In the genomic region with DNA sequence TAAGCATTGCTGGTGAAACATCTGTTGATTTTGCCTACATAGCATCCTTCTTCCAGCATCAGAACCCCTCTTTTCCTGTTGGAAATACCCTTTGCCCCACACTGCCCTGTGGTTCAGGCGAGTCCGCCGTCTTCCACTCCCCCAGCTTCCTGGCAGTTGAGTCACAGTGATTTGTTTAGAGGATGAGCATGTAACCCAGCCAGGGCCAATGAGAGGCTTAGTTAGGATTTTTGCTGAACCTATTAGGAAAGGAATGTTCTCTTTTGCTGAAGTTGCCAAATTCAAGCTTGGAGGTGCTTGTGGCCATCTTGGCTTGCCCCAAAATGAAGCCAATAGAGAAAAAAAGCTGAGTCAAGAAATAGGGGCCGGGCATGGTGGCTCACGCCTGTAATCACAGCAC, we compare ENCODE assay signal across 27 cellular contexts. TPM values are rescaled to one million over a fixed set of nuclear protein-coding genes. Genes with fewer than 3 reads are reported as not detected.
DNase-seq lines count a peak whose midpoint lies in the region; ATAC-seq and TF ChIP-seq lines count a peak whose summit lies in the region.
"Had no signal": no experiment of that assay in that cellular context is flagged by ENCODE, and none has a peak within 500 bp of the region (broad histone marks: within the 10 kb centered on the region; RNA-seq: fewer than 3 reads in every experiment).

No MANE protein-coding gene starts in this region.

- H3K23ac ChIP-seq in H9 (ENCODE audit: insufficient read length, low read depth, low read length) = no peak overlapping the region

- H2BK120ac ChIP-seq in H9 (ENCODE audit: low read depth, low read length, poor library complexity, severe bottlenecking) = no peak overlapping the region

- H3K18ac ChIP-seq in H9 (ENCODE audit: insufficient read length, low read depth, low read length) = no peak overlapping the region

- H4K20me1 ChIP-seq in H9 (ENCODE audit: control insufficient read depth, insufficient read depth, insufficient read length) = no peaks in the 10 kb centered on the region

- H3K4ac ChIP-seq in H9 (ENCODE audit: low read depth, low read length) = no peak overlapping the region

- DNase-seq in stimulated activated naive CD8-positive, alpha-beta T cell treated with anti-CD3 and anti-CD28 coated beads, Interleukin-15, Interleukin-2, amounts not matched to agents 100 U/mL and 50 U/mL, for 24 hours = no peak
- DNase-seq in stimulated activated naive CD8-positive, alpha-beta T cell treated with anti-CD3 and anti-CD28 coated beads, Interleukin-15, amount 100 ng/mL, for 72 hours = no peak
- peak; percentile 42 for DNase-seq in RPMI7951 (ENCODE audit: low read depth)
- peak; percentile 25 for DNase-seq in fibroblast of mammary gland (ENCODE audit: low read depth)
- DNase-seq in H9 = no peak
- no peak for DNase-seq in NCI-H2196 treated with DMSO at 0.1 percent for 48 hours (lab: John Stamatoyannopoulos, UW; ENCODE audit: unreplicated experiment)
- no peak for DNase-seq in left colon
- no peak for DNase-seq in SW480 (ENCODE audit: low spot score)
- DNase-seq: activated gamma-delta T cell; C1 segment of cervical spinal cord; Calu3; effector memory CD8-positive, alpha-beta T cell; H7; Kasumi-1; NCI-H1105; NCI-H1930; NCI-H345; NCI-H748 treated with DMSO at 0.1 percent for 48 hours; SK-N-SH; stimulated activated CD4-positive, alpha-beta T cell treated with anti-CD3 and anti-CD28 coated beads, Interleukin-4, amount 100 ng/mL, for 24 hours; stimulated activated naive CD4-positive, alpha-beta T cell had no signal

- no peak overlapping the region for H3K9ac ChIP-seq in H9 (ENCODE audit: extremely low read depth, insufficient read length, low read length)
- H3K9ac ChIP-seq: SK-N-SH had no signal

- no peak overlapping the region for H3K4me3 Mint-ChIP-seq in stimulated activated naive CD8-positive, alpha-beta T cell treated with anti-CD3 and anti-CD28 coated beads, Interleukin-15, amount 100 ng/mL, for 72 hours
- H3K4me3 Mint-ChIP-seq in H9 = no peak overlapping the region
- H3K4me3 Mint-ChIP-seq: effector memory CD8-positive, alpha-beta T cell; memory B cell; T-helper 2 cell treated with Interferon-gamma antibody and Interleukin-4, amounts not matched to agents 5 μg/mL and 100 μg/mL, for 36 hours; WTC11 had no signal

- H3K4me3 ChIP-seq in fibroblast of mammary gland (ENCODE audit: control insufficient read depth, low read depth, low read length) = no peak overlapping the region
- H3K4me3 ChIP-seq: esophagus muscularis mucosa, thoracic aorta, vagina had no signal

- H3K27me3 Mint-ChIP-seq in stimulated activated naive CD8-positive, alpha-beta T cell treated with anti-CD3 and anti-CD28 coated beads, Interleukin-15, amount 100 ng/mL, for 72 hours = peaks cover 50% of the 10 kb centered on the region
- peaks cover 59% of the 10 kb centered on the region for H3K27me3 Mint-ChIP-seq in H9 (ENCODE audit: low read depth)

- H3K4me1 Mint-ChIP-seq in stimulated activated naive CD8-positive, alpha-beta T cell treated with anti-CD3 and anti-CD28 coated beads, Interleukin-15, amount 100 ng/mL, for 72 hours = peaks cover 14% of the 10 kb centered on the region
- H3K4me1 Mint-ChIP-seq in H9 = peaks cover 15 to 30% of the 10 kb centered on the region in 2 experiments

- H2BK5ac ChIP-seq in H9 (ENCODE audit: insufficient read length, low read length) = no peak overlapping the region

- peaks cover 5% of the 10 kb centered on the region for H3K23me2 ChIP-seq in H9 (ENCODE audit: insufficient read length, low read depth, low read length, poor library complexity, severe bottlenecking)

- no peak overlapping the region for H3K27ac Mint-ChIP-seq in stimulated activated naive CD8-positive, alpha-beta T cell treated with anti-CD3 and anti-CD28 coated beads, Interleukin-15, amount 100 ng/mL, for 72 hours
- no peak overlapping the region for H3K27ac Mint-ChIP-seq in H9
- H3K27ac Mint-ChIP-seq: effector memory CD8-positive, alpha-beta T cell; memory B cell; T-helper 2 cell treated with Interferon-gamma antibody and Interleukin-4, amounts not matched to agents 5 μg/mL and 100 μg/mL, for 36 hours; WTC11 had no signal

- TF ChIP-seq CTCF in fibroblast of mammary gland (conservative IDR thresholded peaks at IDR 0.05; ENCODE audit: control insufficient read depth, insufficient read depth, low read depth, low read length) = no peak
- TF ChIP-seq CTCF in H9 (conservative IDR thresholded peaks at IDR 0.05) = no peak

- H4K5ac ChIP-seq in H9 (ENCODE audit: insufficient read length, low read depth, low read length) = no peak overlapping the region

- H2BK20ac ChIP-seq in H9 (ENCODE audit: low read depth, low read length, poor library complexity, severe bottlenecking) = no peak overlapping the region

- no peak overlapping the region for H2BK15ac ChIP-seq in H9 (ENCODE audit: low read depth, low read length)

- H3K9me3 ChIP-seq in H9 (ENCODE audit: control insufficient read depth, low read depth, low read length) = no peaks in the 10 kb centered on the region
- H3K9me3 ChIP-seq: esophagus muscularis mucosa, SK-N-SH, thoracic aorta, vagina had no signal

- no peak overlapping the region for H4K91ac ChIP-seq in H9 (ENCODE audit: insufficient read length, low read depth, low read length)

- H3K27me3 ChIP-seq in H9 (ENCODE audit: insufficient read depth, low read length) = peaks cover 8% of the 10 kb centered on the region; the same call in 1 of the 2 replicates

- H3K27ac ChIP-seq in H9 (ENCODE audit: insufficient read length, low read depth, low read length) = no peak overlapping the region
- H3K27ac ChIP-seq: esophagus muscularis mucosa, thoracic aorta, vagina had no signal

- H3K9me3 Mint-ChIP-seq in stimulated activated naive CD8-positive, alpha-beta T cell treated with anti-CD3 and anti-CD28 coated beads, Interleukin-15, amount 100 ng/mL, for 72 hours = no peaks in the 10 kb centered on the region
- H3K9me3 Mint-ChIP-seq in H9 = no peaks in the 10 kb centered on the region; a peak in 1 of 5 replicates
- H3K9me3 Mint-ChIP-seq: effector memory CD8-positive, alpha-beta T cell; memory B cell; T-helper 2 cell treated with Interferon-gamma antibody and Interleukin-4, amounts not matched to agents 5 μg/mL and 100 μg/mL, for 36 hours; WTC11 had no signal

- H3K79me1 ChIP-seq in H9 (ENCODE audit: insufficient read depth, low read depth, low read length, poor library complexity, severe bottlenecking) = no peaks in the 10 kb centered on the region

- peaks cover 11% of the 10 kb centered on the region for H3K4me1 ChIP-seq in H9 (ENCODE audit: insufficient read depth, low read length)
- H3K4me1 ChIP-seq: esophagus muscularis mucosa, vagina had no signal

- no CpG with 5 or more reads among the region's 5 CpGs for whole genome bisulfite sequencing in H9 (ENCODE audit: extremely low coverage, insufficient read length, low lambda C conversion rate)

- no peak overlapping the region for H3K56ac ChIP-seq in H9 (ENCODE audit: insufficient read length, low read depth, low read length)

- H2AK5ac ChIP-seq in H9 (ENCODE audit: insufficient read length, low read length) = no peak overlapping the region

- no peak overlapping the region for H4K8ac ChIP-seq in H9 (replicated peaks; ENCODE audit: insufficient read length, low read depth, low read length)

- no peak overlapping the region for H3K14ac ChIP-seq in H9 (ENCODE audit: insufficient read depth, low read length)

- no peak overlapping the region for H2AFZ ChIP-seq in H9 (ENCODE audit: low read length)

- no peak overlapping the region for H2BK12ac ChIP-seq in H9 (ENCODE audit: insufficient read length, low read depth, low read length)

- H3T11ph ChIP-seq in H9 (ENCODE audit: low read length) = no peak overlapping the region

- no peaks in the 10 kb centered on the region for H3K36me3 Mint-ChIP-seq in H9 (ENCODE audit: insufficient read depth in 1 of 3, low read depth in 3 of 3)
- H3K36me3 Mint-ChIP-seq: memory B cell, WTC11 had no signal

- intact Hi-C loops in left colon (cut with DNase I, micrococcal nuclease) = no loop called here

- ATAC-seq in stimulated activated naive CD8-positive, alpha-beta T cell treated with anti-CD3 and anti-CD28 coated beads, Interleukin-15, Interleukin-2, amounts not matched to agents 100 U/mL and 50 U/mL, for 24 hours = peak; percentile 63
- no peak for ATAC-seq in stimulated activated naive CD8-positive, alpha-beta T cell treated with anti-CD3 and anti-CD28 coated beads, Interleukin-15, amount 100 ng/mL, for 72 hours
- no peak for ATAC-seq in left colon
- ATAC-seq: effector memory CD8-positive, alpha-beta T cell; WTC11 had no signal

- H3K4me2 ChIP-seq in H9 (ENCODE audit: insufficient read depth, insufficient read length, low read length) = no peak overlapping the region
- H3K4me2 ChIP-seq: SK-N-SH had no signal

- H3K79me2 ChIP-seq in H9 (ENCODE audit: insufficient read depth, low read length) = no peaks in the 10 kb centered on the region

RNA-seq across cellular contexts. Expression of a gene that starts 19.0 kb away (rescaled TPM):
- 7.1 and 8.1 TPM in 2 replicates for total RNA-seq in RPMI7951 (2014; rRNA removed; shearing (Covaris generic))
- 10.4 and 11.0 TPM in 2 replicates for total RNA-seq in H9 (2021)
- 1 to 10 TPM in 1 of 2 donors, under 1 TPM in 1; 0.27 to 1.4 TPM for total RNA-seq in left colon

Comparison
In these comparisons a context has a peak if more than half of its experiments do, and no peak if none do; other contexts are left out.
1. DNase-seq: peak in RPMI7951 (single experiment) and fibroblast of mammary gland (single experiment); none in stimulated activated naive CD8-positive, alpha-beta T cell treated with anti-CD3 and anti-CD28 coated beads, Interleukin-15, Interleukin-2, amounts not matched to agents 100 U/mL and 50 U/mL, for 24 hours (single experiment), stimulated activated naive CD8-positive, alpha-beta T cell treated with anti-CD3 and anti-CD28 coated beads, Interleukin-15, amount 100 ng/mL, for 72 hours (0 of 2), H9 (single experiment), NCI-H2196 treated with DMSO at 0.1 percent for 48 hours (single experiment), left colon (0 of 2) and SW480 (single experiment).